8 cellular contexts compared by ENCODE assay signal in genomic region chr16:56191807-56192643, GRCh38. TPM values are rescaled to one million over a fixed set of nuclear protein-coding genes. Genes with fewer than 3 reads are reported as not detected.
A peak's percentile ranks its signal among the peaks of the same experiment; 100 is the strongest.
DNase-seq lines count a peak whose midpoint lies in the region; ATAC-seq and TF ChIP-seq lines count a peak whose summit lies in the region.

No MANE protein-coding gene starts in this region.

- DNase-seq in activated CD4-positive, alpha-beta T cell treated with anti-CD3 and anti-CD28 coated beads for 48 hours = peak; percentile 22
- DNase-seq in activated CD4-positive, alpha-beta T cell treated with anti-CD3 and anti-CD28 coated beads, Interleukin-2, amount 50 U/mL, for 48 hours = no peak
- DNase-seq in ascending aorta (ENCODE audit: low spot score in 2 of 2) (no peak), medulla oblongata (ENCODE audit: extremely low spot score) (peak; percentile 59), tibial nerve (ENCODE audit: low spot score in 2 of 2) (no peak), HuH-7 (ENCODE audit: low spot score) (no peak)

- ATAC-seq in GM21529 (IDR thresholded peaks at IDR 0.05; ENCODE audit: unreplicated experiment) (no peak), GM19035 (IDR thresholded peaks at IDR 0.05; ENCODE audit: unreplicated experiment) (no peak)

- WGBS in tibial nerve, 2 donors = 1 to 2% methylated on average over 18 to 45 of the region's 50 CpGs

- TF ChIP-seq CTCF in ascending aorta (IDR thresholded peaks at IDR 0.05) (no peak), tibial nerve (IDR thresholded peaks at IDR 0.05) (no peak)

- no peak for TF ChIP-seq EP300 in tibial nerve (IDR thresholded peaks at IDR 0.05)

- no peaks in the 10 kb centered on the region for H3K27me3 ChIP-seq in ascending aorta
- peaks cover 0 to 17% of the 10 kb centered on the region in 2 donors for H3K27me3 ChIP-seq in tibial nerve

- peaks cover 0 to 19% of the 10 kb centered on the region in 2 donors for H3K4me1 ChIP-seq in ascending aorta
- peaks cover 0 to 56% (median 25%) of the 10 kb centered on the region in 4 donors for H3K4me1 ChIP-seq in tibial nerve

- H3K36me3 ChIP-seq in ascending aorta (no peaks in the 10 kb centered on the region), tibial nerve (no peaks in the 10 kb centered on the region)

- H3K27ac ChIP-seq in ascending aorta (peak overlapping the region; percentile 56 to 81), tibial nerve (peak overlapping the region in 3 of 4 donors; percentile 72 to 87 (median 84))

- H3K4me3 ChIP-seq in ascending aorta = peak overlapping the region; percentile 93 to 95
- H3K4me3 ChIP-seq in tibial nerve = peak overlapping the region; percentile 51 to 84 (median 73)

- H3K9me3 ChIP-seq in ascending aorta (no peaks in the 10 kb centered on the region), tibial nerve (no peaks in the 10 kb centered on the region)

- intact Hi-C loops in ascending aorta (cut with DNase I) = loop anchor here (5.0 to 10.0 kb wide), 4 partner anchors 75 to 1257 kb away; partner anchors contain the start of genes IRX5 and MT1E

- TF ChIP-seq POLR2A in tibial nerve (IDR thresholded peaks at IDR 0.05) = no peak

RNA-seq across cellular contexts. Expression of gene GNAO1, which starts 0.7 kb away (rescaled TPM):
- total RNA-seq in ascending aorta = 0.53 TPM
- 10 to 100 TPM in 1 of 4 donors, 1 to 10 TPM in 3; 2.7 to 12.9 (median 6.1) TPM for total RNA-seq in tibial nerve

Comparison
In these comparisons a context has a peak if more than half of its experiments do, and no peak if none do; other contexts are left out.
1. DNase-seq: peak in activated CD4-positive, alpha-beta T cell treated with anti-CD3 and anti-CD28 coated beads for 48 hours (single experiment) and medulla oblongata (single experiment); none in activated CD4-positive, alpha-beta T cell treated with anti-CD3 and anti-CD28 coated beads, Interleukin-2, amount 50 U/mL, for 48 hours (0 of 2), ascending aorta (0 of 2), tibial nerve (0 of 2) and HuH-7 (single experiment).